9 cellular contexts compared by ENCODE assay signal in genomic region chr10:44968101-44968886, GRCh38. TPM values are rescaled to one million over a fixed set of nuclear protein-coding genes. Genes with fewer than 3 reads are reported as not detected.
DNase-seq lines count a peak whose midpoint lies in the region; ATAC-seq, FAIRE-seq and TF ChIP-seq lines count a peak whose summit lies in the region.
"Had no signal": no experiment of that assay in that cellular context is flagged by ENCODE, and none has a peak within 500 bp of the region (broad histone marks: within the 10 kb centered on the region; RNA-seq: fewer than 3 reads in every experiment).

No MANE protein-coding gene starts in this region.

- no peak overlapping the region for H2AFZ ChIP-seq in PC-9

- FAIRE-seq in small intestine (lab: Jason Lieb, UNC), result no peak

- intact Hi-C loops in psoas muscle (cut with DNase I), result no loop called here
- intact Hi-C loops in PC-9 (cut with micrococcal nuclease; ENCODE audit: unreplicated experiment), result no loop called here

- DNase-seq in GDM1 (lab: John Stamatoyannopoulos, UW), result peak; percentile 50
- peak; percentile 97 for DNase-seq in SKM-1 treated with dmso at 0.1 percent for 144 hours (lab: John Stamatoyannopoulos, UW; ENCODE audit: unreplicated experiment)
- DNase-seq in fibroblast of peridontal ligament (ENCODE audit: extremely low read depth), result peak; percentile 75
- DNase-seq in psoas muscle, result peak in 1 of 2 donors; percentile 71
- no peak for DNase-seq in T1000 (lab: John Stamatoyannopoulos, UW)
- no peak for DNase-seq in small intestine
- DNase-seq in PC-9, result no peak

- TF ChIP-seq CTCF in psoas muscle (IDR thresholded peaks at IDR 0.05), result no peak
- TF ChIP-seq CTCF in PC-9 (conservative IDR thresholded peaks at IDR 0.05), result no peak

- POLR2A ChIA-PET in PC-9 (lab: Charles Lee; ENCODE audit: unreplicated experiment), result no interaction called here

- H3K4me1 ChIP-seq in psoas muscle (peaks cover 71% of the 10 kb centered on the region), small intestine (ENCODE audit: control insufficient read depth in 2 of 2, insufficient read depth in 1 of 2, low read depth in 1 of 2, low read length in 1 of 2) (peaks cover 2 to 14% of the 10 kb centered on the region in 2 donors), PC-9 (replicated peaks; ENCODE audit: insufficient read depth) (peaks cover 10% of the 10 kb centered on the region; the same call in 1 of the 2 replicates)

- H3K36me3 ChIP-seq in psoas muscle (ENCODE audit: insufficient read depth in 1 of 2, low read depth in 1 of 2) (peaks cover 0 to 18% of the 10 kb centered on the region in 2 donors), small intestine (ENCODE audit: control insufficient read depth in 2 of 2, insufficient read depth in 2 of 2, low read length in 2 of 2) (peaks cover 0 to 5% of the 10 kb centered on the region in 2 donors), PC-9 (ENCODE audit: low read depth) (no peaks in the 10 kb centered on the region)

- peak overlapping the region; percentile 58 for H3K27ac ChIP-seq in psoas muscle
- peak overlapping the region in 1 of 2 donors; percentile 21 for H3K27ac ChIP-seq in small intestine (ENCODE audit: low read depth in 1 of 2, low read length in 1 of 2)
- H3K27ac ChIP-seq in PC-9, result no peak overlapping the region

- 43 to 62% (median 51%) methylated on average over 8 of the region's 8 CpGs for WGBS in psoas muscle, 3 donors
- 56 to 78% (median 62%) methylated on average over 8 of the region's 8 CpGs for WGBS in small intestine, 3 donors

- H3K9me3 ChIP-seq in psoas muscle (no peaks in the 10 kb centered on the region), small intestine (ENCODE audit: control insufficient read depth, low read depth) (no peaks in the 10 kb centered on the region), PC-9 (ENCODE audit: insufficient read depth, low read depth) (no peaks in the 10 kb centered on the region)

- ATAC-seq in psoas muscle, result no peak
- no peak for ATAC-seq in GM21447 (IDR thresholded peaks at IDR 0.05; ENCODE audit: unreplicated experiment)

- BruUV-seq in PC-9 (replicated peaks; lab: Mats Ljungman, UMichigan), result no TSS peak

- H3K4me3 ChIP-seq in psoas muscle, result no peak overlapping the region
- H3K4me3 ChIP-seq in small intestine (ENCODE audit: low read depth in 1 of 2, low read length in 2 of 2), result no peak overlapping the region
- H3K4me3 ChIP-seq in PC-9, result no peak overlapping the region

- H4K20me1 ChIP-seq in PC-9 (ENCODE audit: insufficient read depth), result no peaks in the 10 kb centered on the region

- H3K27me3 ChIP-seq in psoas muscle (ENCODE audit: insufficient read depth in 3 of 3, low read length in 2 of 3) (no peaks in the 10 kb centered on the region), small intestine (ENCODE audit: control insufficient read depth in 2 of 2, insufficient read depth in 2 of 2, low read length in 2 of 2) (no peaks in the 10 kb centered on the region), PC-9 (ENCODE audit: insufficient read depth, low read depth) (no peaks in the 10 kb centered on the region)

- H3F3A ChIP-seq in PC-9 (ENCODE audit: insufficient read depth, low read depth), result peaks cover 5% of the 10 kb centered on the region; the same call in 1 of the 2 replicates

- no peak overlapping the region for H3K4me2 ChIP-seq in PC-9

- H3K9me2 ChIP-seq in PC-9 (ENCODE audit: insufficient read depth), result no peaks in the 10 kb centered on the region

- H3K79me2 ChIP-seq in PC-9 (ENCODE audit: low read depth), result no peaks in the 10 kb centered on the region

- CTCF ChIA-PET in PC-9 (lab: Charles Lee), result interaction anchor here (0.6 kb wide), 2 partner anchors 36 to 282 kb away, joined by 3 to 5 read pairs; no protein-coding TSS in a partner anchor

RNA-seq across cellular contexts. Expression of gene RASSF4, which starts 8.7 kb away (rescaled TPM):
- total RNA-seq in psoas muscle, result 10 to 100 TPM; 15.2 to 44.0 (median 30.5) TPM
- 10 to 100 TPM; 11.1 to 18.9 (median 17.0) TPM for polyA plus RNA-seq in psoas muscle
- 100 to 1,000 TPM in 1 of 3 donors, 10 to 100 TPM in 2; 16.9 to 136 (median 86.7) TPM for polyA plus RNA-seq in small intestine
- 6.5 and 7.6 TPM in 2 replicates for total RNA-seq in PC-9 (2021)

RNA-seq across cellular contexts. Expression of gene DEPP1, which starts 10.3 kb away (rescaled TPM):
- total RNA-seq in psoas muscle (10 to 100 TPM; 28.2 to 37.4 (median 36.8) TPM), PC-9 (2021) (13.2 and 15.1 TPM in 2 replicates)
- polyA plus RNA-seq in psoas muscle (100 to 1,000 TPM in 1 of 3 donors, 10 to 100 TPM in 2; 53.6 to 102 (median 79.3) TPM), small intestine (10 to 100 TPM in 1 of 3 donors, 1 to 10 TPM in 2; 4.0 to 39.4 (median 6.8) TPM)

RNA-seq across cellular contexts. Expression of gene ZNF22, which starts 32.4 kb away (rescaled TPM):
- total RNA-seq in psoas muscle (10 to 100 TPM; 11.2 to 15.9 (median 14.3) TPM), PC-9 (2021) (22.4 and 29.9 TPM in 2 replicates)
- polyA plus RNA-seq in psoas muscle (10 to 100 TPM in 1 of 3 donors, 1 to 10 TPM in 2; 5.9 to 12.8 (median 8.1) TPM), small intestine (10 to 100 TPM in 2 of 3 donors, 1 to 10 TPM in 1; 8.1 to 14.5 (median 12.2) TPM)

RNA-seq across cellular contexts. Expression of gene TMEM72, which starts 57.2 kb away (rescaled TPM):
- total RNA-seq in psoas muscle (not detected), PC-9 (2021) (not detected in 2 replicates)
- polyA plus RNA-seq in psoas muscle (not detected), small intestine (under 1 TPM in 1 of 3 donors, not detected in 2; 0.28 TPM)
- total RNA-seq: activated CD8-positive, alpha-beta memory T cell treated with anti-CD3 and anti-CD28 coated beads for 36 hours had no signal

Comparison
In these comparisons a context has a peak if more than half of its experiments do, and no peak if none do; other contexts are left out.
1. DNase-seq: peak in GDM1 (single experiment), SKM-1 treated with dmso at 0.1 percent for 144 hours (single experiment) and fibroblast of peridontal ligament (single experiment); none in T1000 (single experiment), small intestine (single experiment) and PC-9 (0 of 2).